Comparison of ENCODE assay signal across 10 cellular contexts in genomic region chr17:82239926-82240505, GRCh38. TPM values are rescaled to one million over a fixed set of nuclear protein-coding genes. Genes with fewer than 3 reads are reported as not detected.
DNase-seq lines count a peak whose midpoint lies in the region; ATAC-seq and TF ChIP-seq lines count a peak whose summit lies in the region.
"Had no signal": no experiment of that assay in that cellular context is flagged by ENCODE, and none has a peak within 500 bp of the region (broad histone marks: within the 10 kb centered on the region; RNA-seq: fewer than 3 reads in every experiment).

No MANE protein-coding gene starts in this region.

- no peaks in the 10 kb centered on the region for H3K27me3 Mint-ChIP-seq in chondrocyte (ENCODE audit: low read depth)
- peaks cover 5% of the 10 kb centered on the region for H3K27me3 Mint-ChIP-seq in nephron (ENCODE audit: low read depth)

- H3K36me3 ChIP-seq in ACC112 (ENCODE audit: insufficient read depth, low read length) (peaks cover 35% of the 10 kb centered on the region), aorta (ENCODE audit: control insufficient read depth in 1 of 2, insufficient read depth in 2 of 2, low read length in 1 of 2) (peaks cover 0 to 2% of the 10 kb centered on the region in 2 donors)

- H3K79me2 ChIP-seq in ACC112 (ENCODE audit: control insufficient read depth, insufficient read depth, low read length, unreplicated experiment), result peaks cover 44% of the 10 kb centered on the region

- H3K4me1 ChIP-seq in ACC112 (ENCODE audit: control insufficient read depth, insufficient read depth, low read length, unreplicated experiment), result peaks cover 66% of the 10 kb centered on the region
- no peaks in the 10 kb centered on the region for H3K4me1 ChIP-seq in aorta (ENCODE audit: control insufficient read depth in 1 of 2, insufficient read depth in 2 of 2, low read length in 2 of 2)

- H2AFZ ChIP-seq in ACC112 (ENCODE audit: low read length, unreplicated experiment), result no peak overlapping the region

- H3K27ac ChIP-seq in ACC112 (ENCODE audit: low read depth, low read length) (peak overlapping the region; percentile 64), HL-60 (replicated peaks) (peak overlapping the region; percentile 91), aorta (ENCODE audit: low read depth in 1 of 2, low read length in 2 of 2) (no peak overlapping the region)

- H3K4me1 Mint-ChIP-seq in chondrocyte (ENCODE audit: low read depth), result peaks cover 81% of the 10 kb centered on the region
- H3K4me1 Mint-ChIP-seq in nephron, result peaks cover 67% of the 10 kb centered on the region
- H3K4me1 Mint-ChIP-seq: neural crest cell had no signal

- intact Hi-C loops in aorta (cut with DNase I), result loop anchor here (5.0 kb wide), 2 partner anchors 33 to 82 kb away; no protein-coding TSS in a partner anchor

- WGBS in aorta, 2 donors, result 83 to 86% methylated on average over 22 of the region's 22 CpGs

- ATAC-seq in GM21529 (IDR thresholded peaks at IDR 0.05; ENCODE audit: unreplicated experiment) (no peak), GM19467 (IDR thresholded peaks at IDR 0.05; ENCODE audit: unreplicated experiment) (no peak), aorta (ENCODE audit: low FRiP score) (no peak)

- H3K9me3 Mint-ChIP-seq in chondrocyte (ENCODE audit: low read depth), result no peaks in the 10 kb centered on the region
- no peaks in the 10 kb centered on the region for H3K9me3 Mint-ChIP-seq in nephron
- H3K9me3 Mint-ChIP-seq: neural crest cell had no signal

- peak; percentile 49 to 57 for DNase-seq in HL-60 (ENCODE audit: low read depth in 1 of 2, low spot score in 1 of 2)
- DNase-seq in chondrocyte (ENCODE audit: low spot score), result no peak
- DNase-seq in aorta, result no peak
- no peak for DNase-seq in SHP77 (lab: John Stamatoyannopoulos, UW)
- DNase-seq: EL had no signal

- no peaks in the 10 kb centered on the region for H3K27me3 ChIP-seq in ACC112 (ENCODE audit: insufficient read depth, low read length)
- no peaks in the 10 kb centered on the region for H3K27me3 ChIP-seq in HL-60 (ENCODE audit: insufficient read depth, poor library complexity, severe bottlenecking)
- no peaks in the 10 kb centered on the region for H3K27me3 ChIP-seq in aorta (ENCODE audit: control insufficient read depth in 1 of 2, insufficient read depth in 2 of 2, low read length in 1 of 2)

- H3K4me3 ChIP-seq in ACC112 (ENCODE audit: low read depth, low read length) (no peak overlapping the region), HL-60 (replicated peaks; ENCODE audit: insufficient read depth, low read length) (no peak overlapping the region), aorta (ENCODE audit: low read length in 2 of 2) (no peak overlapping the region)

- H3K9me3 ChIP-seq in aorta (ENCODE audit: control insufficient read depth, low read length), result no peaks in the 10 kb centered on the region

- H3K27ac Mint-ChIP-seq in chondrocyte (ENCODE audit: unreplicated experiment), result peak overlapping the region; percentile 89
- H3K27ac Mint-ChIP-seq in nephron, result peak overlapping the region; percentile 67 to 90 (median 74)

- peaks cover 15% of the 10 kb centered on the region for H3K36me3 Mint-ChIP-seq in chondrocyte (ENCODE audit: low read depth)
- H3K36me3 Mint-ChIP-seq in nephron (ENCODE audit: low read depth), result peaks cover 24% of the 10 kb centered on the region

- H3K4me3 Mint-ChIP-seq in chondrocyte (ENCODE audit: unreplicated experiment) (no peak overlapping the region), nephron (peak overlapping the region in 1 of 3 experiments; percentile 45)
- H3K4me3 Mint-ChIP-seq: neural crest cell had no signal

- TF ChIP-seq CTCF in HL-60 (IDR thresholded peaks at IDR 0.05; ENCODE audit: insufficient read depth, low read length) (no peak), chondrocyte (IDR thresholded peaks at IDR 0.05) (no peak), nephron (IDR thresholded peaks at IDR 0.05; ENCODE audit: unreplicated experiment in 3 of 3) (no peak)

RNA-seq across cellular contexts. Expression of gene SLC16A3, which starts 11.2 kb away (rescaled TPM):
- total RNA-seq in chondrocyte, result 53.3 to 206 TPM (median 189 TPM) in 3 replicates
- total RNA-seq in aorta, result 10 to 100 TPM; 55.6 to 96.9 TPM
- 10 to 100 TPM in 1 of 2 donors, 1 to 10 TPM in 1; 7.6 to 20.3 TPM for polyA plus RNA-seq in aorta

RNA-seq across cellular contexts. Expression of gene CCDC57, which starts 27.4 kb away (rescaled TPM):
- total RNA-seq in chondrocyte (23.5 to 39.8 TPM (median 24.1 TPM) in 3 replicates), aorta (10 to 100 TPM; 31.2 to 53.4 TPM)
- polyA plus RNA-seq in aorta, result 100 to 1,000 TPM in 1 of 2 donors, 10 to 100 TPM in 1; 17.8 to 145 TPM

RNA-seq across cellular contexts. Expression of gene CSNK1D, which starts 33.5 kb away (rescaled TPM):
- total RNA-seq in chondrocyte (93.0 to 94.5 TPM (median 93.9 TPM) in 3 replicates), aorta (100 to 1,000 TPM; 130 to 153 TPM)
- polyA plus RNA-seq in aorta, result 10 to 100 TPM; 39.9 to 73.4 TPM

Comparison
In these comparisons a context has a peak if more than half of its experiments do, and no peak if none do; other contexts are left out.
1. H3K27ac ChIP-seq: peak in ACC112 (single experiment) and HL-60 (single experiment); none in aorta (0 of 2).
2. DNase-seq: peak in HL-60 (2 of 2); none in chondrocyte (single experiment), aorta (0 of 2) and SHP77 (0 of 2).